ENCODE assay signal across 1 cellular context in the genomic region with DNA sequence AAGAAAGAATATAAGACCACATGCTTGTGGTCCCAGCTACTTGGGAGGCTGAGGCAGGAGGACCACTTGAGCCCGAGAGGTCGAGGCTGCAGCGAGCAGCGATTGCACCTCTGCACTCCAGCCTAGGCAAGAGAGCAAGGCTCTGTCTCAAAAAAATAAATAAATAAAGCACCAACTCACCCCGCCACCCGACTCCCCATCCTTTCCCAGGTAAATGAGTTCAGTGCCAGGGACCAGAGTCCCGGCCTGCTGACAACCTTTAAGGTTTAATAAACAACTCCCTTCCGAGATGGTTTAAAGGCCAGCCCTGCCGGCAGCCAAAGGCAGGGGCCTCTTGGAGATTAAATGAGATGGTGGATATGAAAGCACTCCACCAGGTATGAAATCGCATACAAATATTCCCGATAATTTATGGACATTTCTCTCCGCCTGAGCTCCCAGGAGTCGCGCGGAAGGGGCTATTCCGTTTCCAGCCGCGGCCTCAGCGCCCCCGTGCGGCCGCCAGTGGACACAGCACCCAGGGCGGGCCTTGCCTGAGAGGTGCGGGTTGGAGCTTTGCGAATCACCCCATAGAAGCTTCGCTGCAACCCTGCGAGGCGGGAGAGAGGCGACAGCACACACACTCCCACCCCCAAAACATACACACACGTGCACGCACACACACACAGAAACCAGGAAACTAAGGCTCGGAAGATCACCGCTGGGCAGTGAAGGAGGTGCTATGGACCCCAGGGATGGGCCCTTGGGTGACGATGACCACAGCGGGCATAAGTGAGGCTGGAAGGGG.
A peak's percentile ranks its signal among the peaks of the same experiment; 100 is the strongest.
TF ChIP-seq lines count a peak whose summit lies in the region.

No MANE protein-coding gene starts in this region.

TF ChIP-seq in HepG2, 621 proteins besides CTCF, POLR2A, EP300 and RAD21 (continued from another document and continues in another):
- TF ChIP-seq, protein P1, sequence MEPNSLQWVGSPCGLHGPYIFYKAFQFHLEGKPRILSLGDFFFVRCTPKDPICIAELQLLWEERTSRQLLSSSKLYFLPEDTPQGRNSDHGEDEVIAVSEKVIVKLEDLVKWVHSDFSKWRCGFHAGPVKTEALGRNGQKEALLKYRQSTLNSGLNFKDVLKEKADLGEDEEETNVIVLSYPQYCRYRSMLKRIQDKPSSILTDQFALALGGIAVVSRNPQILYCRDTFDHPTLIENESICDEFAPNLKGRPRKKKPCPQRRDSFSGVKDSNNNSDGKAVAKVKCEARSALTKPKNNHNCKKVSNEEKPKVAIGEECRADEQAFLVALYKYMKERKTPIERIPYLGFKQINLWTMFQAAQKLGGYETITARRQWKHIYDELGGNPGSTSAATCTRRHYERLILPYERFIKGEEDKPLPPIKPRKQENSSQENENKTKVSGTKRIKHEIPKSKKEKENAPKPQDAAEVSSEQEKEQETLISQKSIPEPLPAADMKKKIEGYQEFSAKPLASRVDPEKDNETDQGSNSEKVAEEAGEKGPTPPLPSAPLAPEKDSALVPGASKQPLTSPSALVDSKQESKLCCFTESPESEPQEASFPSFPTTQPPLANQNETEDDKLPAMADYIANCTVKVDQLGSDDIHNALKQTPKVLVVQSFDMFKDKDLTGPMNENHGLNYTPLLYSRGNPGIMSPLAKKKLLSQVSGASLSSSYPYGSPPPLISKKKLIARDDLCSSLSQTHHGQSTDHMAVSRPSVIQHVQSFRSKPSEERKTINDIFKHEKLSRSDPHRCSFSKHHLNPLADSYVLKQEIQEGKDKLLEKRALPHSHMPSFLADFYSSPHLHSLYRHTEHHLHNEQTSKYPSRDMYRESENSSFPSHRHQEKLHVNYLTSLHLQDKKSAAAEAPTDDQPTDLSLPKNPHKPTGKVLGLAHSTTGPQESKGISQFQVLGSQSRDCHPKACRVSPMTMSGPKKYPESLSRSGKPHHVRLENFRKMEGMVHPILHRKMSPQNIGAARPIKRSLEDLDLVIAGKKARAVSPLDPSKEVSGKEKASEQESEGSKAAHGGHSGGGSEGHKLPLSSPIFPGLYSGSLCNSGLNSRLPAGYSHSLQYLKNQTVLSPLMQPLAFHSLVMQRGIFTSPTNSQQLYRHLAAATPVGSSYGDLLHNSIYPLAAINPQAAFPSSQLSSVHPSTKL (CRISPR knock-in tag; IDR thresholded peaks at IDR 0.05), result peak; percentile 15; the same call in 1 of the 2 replicates
- peak; percentile 65; the same call in 1 of the 2 replicates for TF ChIP-seq BORCS8-MEF2B (CRISPR knock-in tag; IDR thresholded peaks at IDR 0.05)
- TF ChIP-seq MIER2 (CRISPR knock-in tag; IDR thresholded peaks at IDR 0.05), result peak; percentile 55; the same call in 1 of the 2 replicates
- no peak for TF ChIP-seq SP140L (CRISPR knock-in tag; IDR thresholded peaks at IDR 0.05; ENCODE audit: borderline replicate concordance)
- TF ChIP-seq, protein P2, sequence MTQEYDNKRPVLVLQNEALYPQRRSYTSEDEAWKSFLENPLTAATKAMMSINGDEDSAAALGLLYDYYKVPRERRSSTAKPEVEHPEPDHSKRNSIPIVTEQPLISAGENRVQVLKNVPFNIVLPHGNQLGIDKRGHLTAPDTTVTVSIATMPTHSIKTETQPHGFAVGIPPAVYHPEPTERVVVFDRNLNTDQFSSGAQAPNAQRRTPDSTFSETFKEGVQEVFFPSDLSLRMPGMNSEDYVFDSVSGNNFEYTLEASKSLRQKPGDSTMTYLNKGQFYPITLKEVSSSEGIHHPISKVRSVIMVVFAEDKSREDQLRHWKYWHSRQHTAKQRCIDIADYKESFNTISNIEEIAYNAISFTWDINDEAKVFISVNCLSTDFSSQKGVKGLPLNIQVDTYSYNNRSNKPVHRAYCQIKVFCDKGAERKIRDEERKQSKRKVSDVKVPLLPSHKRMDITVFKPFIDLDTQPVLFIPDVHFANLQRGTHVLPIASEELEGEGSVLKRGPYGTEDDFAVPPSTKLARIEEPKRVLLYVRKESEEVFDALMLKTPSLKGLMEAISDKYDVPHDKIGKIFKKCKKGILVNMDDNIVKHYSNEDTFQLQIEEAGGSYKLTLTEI (CRISPR knock-in tag; conservative IDR thresholded peaks at IDR 0.05), result no peak
- TF ChIP-seq ZNF430 (CRISPR knock-in tag; IDR thresholded peaks at IDR 0.05), result no peak
- TF ChIP-seq SNRNP70 (IDR thresholded peaks at IDR 0.05; ENCODE audit: low read depth, low read length), result no peak
- TF ChIP-seq, protein P3, sequence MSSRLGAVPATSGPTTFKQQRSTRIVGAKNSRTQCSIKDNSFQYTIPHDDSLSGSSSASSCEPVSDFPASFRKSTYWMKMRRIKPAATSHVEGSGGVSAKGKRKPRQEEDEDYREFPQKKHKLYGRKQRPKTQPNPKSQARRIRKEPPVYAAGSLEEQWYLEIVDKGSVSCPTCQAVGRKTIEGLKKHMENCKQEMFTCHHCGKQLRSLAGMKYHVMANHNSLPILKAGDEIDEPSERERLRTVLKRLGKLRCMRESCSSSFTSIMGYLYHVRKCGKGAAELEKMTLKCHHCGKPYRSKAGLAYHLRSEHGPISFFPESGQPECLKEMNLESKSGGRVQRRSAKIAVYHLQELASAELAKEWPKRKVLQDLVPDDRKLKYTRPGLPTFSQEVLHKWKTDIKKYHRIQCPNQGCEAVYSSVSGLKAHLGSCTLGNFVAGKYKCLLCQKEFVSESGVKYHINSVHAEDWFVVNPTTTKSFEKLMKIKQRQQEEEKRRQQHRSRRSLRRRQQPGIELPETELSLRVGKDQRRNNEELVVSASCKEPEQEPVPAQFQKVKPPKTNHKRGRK (CRISPR knock-in tag; IDR thresholded peaks at IDR 0.05), result no peak
- no peak for TF ChIP-seq SUZ12 (IDR thresholded peaks at IDR 0.05; ENCODE audit: low read depth, low read length)
- no peak for TF ChIP-seq XBP1 (CRISPR knock-in tag; IDR thresholded peaks at IDR 0.05)
- TF ChIP-seq ESRRA (CRISPR knock-in tag; IDR thresholded peaks at IDR 0.05; ENCODE audit: low read depth), result no peak
- TF ChIP-seq, protein P4, sequence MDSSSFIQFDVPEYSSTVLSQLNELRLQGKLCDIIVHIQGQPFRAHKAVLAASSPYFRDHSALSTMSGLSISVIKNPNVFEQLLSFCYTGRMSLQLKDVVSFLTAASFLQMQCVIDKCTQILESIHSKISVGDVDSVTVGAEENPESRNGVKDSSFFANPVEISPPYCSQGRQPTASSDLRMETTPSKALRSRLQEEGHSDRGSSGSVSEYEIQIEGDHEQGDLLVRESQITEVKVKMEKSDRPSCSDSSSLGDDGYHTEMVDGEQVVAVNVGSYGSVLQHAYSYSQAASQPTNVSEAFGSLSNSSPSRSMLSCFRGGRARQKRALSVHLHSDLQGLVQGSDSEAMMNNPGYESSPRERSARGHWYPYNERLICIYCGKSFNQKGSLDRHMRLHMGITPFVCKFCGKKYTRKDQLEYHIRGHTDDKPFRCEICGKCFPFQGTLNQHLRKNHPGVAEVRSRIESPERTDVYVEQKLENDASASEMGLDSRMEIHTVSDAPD (CRISPR knock-in tag; IDR thresholded peaks at IDR 0.05), result no peak
- no peak for TF ChIP-seq MIER3 (CRISPR knock-in tag; IDR thresholded peaks at IDR 0.05; ENCODE audit: borderline replicate concordance)
- TF ChIP-seq, protein P5, sequence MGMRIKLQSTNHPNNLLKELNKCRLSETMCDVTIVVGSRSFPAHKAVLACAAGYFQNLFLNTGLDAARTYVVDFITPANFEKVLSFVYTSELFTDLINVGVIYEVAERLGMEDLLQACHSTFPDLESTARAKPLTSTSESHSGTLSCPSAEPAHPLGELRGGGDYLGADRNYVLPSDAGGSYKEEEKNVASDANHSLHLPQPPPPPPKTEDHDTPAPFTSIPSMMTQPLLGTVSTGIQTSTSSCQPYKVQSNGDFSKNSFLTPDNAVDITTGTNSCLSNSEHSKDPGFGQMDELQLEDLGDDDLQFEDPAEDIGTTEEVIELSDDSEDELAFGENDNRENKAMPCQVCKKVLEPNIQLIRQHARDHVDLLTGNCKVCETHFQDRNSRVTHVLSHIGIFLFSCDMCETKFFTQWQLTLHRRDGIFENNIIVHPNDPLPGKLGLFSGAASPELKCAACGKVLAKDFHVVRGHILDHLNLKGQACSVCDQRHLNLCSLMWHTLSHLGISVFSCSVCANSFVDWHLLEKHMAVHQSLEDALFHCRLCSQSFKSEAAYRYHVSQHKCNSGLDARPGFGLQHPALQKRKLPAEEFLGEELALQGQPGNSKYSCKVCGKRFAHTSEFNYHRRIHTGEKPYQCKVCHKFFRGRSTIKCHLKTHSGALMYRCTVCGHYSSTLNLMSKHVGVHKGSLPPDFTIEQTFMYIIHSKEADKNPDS (CRISPR knock-in tag; IDR thresholded peaks at IDR 0.05), result no peak
- TF ChIP-seq, protein P6, sequence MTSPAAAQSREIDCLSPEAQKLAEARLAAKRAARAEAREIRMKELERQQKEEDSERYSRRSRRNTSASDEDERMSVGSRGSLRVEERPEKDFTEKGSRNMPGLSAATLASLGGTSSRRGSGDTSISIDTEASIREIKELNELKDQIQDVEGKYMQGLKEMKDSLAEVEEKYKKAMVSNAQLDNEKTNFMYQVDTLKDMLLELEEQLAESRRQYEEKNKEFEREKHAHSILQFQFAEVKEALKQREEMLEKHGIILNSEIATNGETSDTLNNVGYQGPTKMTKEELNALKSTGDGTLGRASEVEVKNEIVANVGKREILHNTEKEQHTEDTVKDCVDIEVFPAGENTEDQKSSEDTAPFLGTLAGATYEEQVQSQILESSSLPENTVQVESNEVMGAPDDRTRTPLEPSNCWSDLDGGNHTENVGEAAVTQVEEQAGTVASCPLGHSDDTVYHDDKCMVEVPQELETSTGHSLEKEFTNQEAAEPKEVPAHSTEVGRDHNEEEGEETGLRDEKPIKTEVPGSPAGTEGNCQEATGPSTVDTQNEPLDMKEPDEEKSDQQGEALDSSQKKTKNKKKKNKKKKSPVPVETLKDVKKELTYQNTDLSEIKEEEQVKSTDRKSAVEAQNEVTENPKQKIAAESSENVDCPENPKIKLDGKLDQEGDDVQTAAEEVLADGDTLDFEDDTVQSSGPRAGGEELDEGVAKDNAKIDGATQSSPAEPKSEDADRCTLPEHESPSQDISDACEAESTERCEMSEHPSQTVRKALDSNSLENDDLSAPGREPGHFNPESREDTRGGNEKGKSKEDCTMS (CRISPR knock-in tag; conservative IDR thresholded peaks at IDR 0.05), result no peak
- no peak for TF ChIP-seq ZNF557 (CRISPR knock-in tag; IDR thresholded peaks at IDR 0.05)
- no peak for TF ChIP-seq ZNF766 (CRISPR knock-in tag; IDR thresholded peaks at IDR 0.05; ENCODE audit: borderline replicate concordance)
- TF ChIP-seq, protein P7, sequence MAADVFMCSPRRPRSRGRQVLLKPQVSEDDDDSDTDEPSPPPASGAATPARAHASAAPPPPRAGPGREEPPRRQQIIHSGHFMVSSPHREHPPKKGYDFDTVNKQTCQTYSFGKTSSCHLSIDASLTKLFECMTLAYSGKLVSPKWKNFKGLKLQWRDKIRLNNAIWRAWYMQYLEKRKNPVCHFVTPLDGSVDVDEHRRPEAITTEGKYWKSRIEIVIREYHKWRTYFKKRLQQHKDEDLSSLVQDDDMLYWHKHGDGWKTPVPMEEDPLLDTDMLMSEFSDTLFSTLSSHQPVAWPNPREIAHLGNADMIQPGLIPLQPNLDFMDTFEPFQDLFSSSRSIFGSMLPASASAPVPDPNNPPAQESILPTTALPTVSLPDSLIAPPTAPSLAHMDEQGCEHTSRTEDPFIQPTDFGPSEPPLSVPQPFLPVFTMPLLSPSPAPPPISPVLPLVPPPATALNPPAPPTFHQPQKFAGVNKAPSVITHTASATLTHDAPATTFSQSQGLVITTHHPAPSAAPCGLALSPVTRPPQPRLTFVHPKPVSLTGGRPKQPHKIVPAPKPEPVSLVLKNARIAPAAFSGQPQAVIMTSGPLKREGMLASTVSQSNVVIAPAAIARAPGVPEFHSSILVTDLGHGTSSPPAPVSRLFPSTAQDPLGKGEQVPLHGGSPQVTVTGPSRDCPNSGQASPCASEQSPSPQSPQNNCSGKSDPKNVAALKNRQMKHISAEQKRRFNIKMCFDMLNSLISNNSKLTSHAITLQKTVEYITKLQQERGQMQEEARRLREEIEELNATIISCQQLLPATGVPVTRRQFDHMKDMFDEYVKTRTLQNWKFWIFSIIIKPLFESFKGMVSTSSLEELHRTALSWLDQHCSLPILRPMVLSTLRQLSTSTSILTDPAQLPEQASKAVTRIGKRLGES (CRISPR knock-in tag; IDR thresholded peaks at IDR 0.05; ENCODE audit: borderline replicate concordance), result no peak
- TF ChIP-seq, protein P8, sequence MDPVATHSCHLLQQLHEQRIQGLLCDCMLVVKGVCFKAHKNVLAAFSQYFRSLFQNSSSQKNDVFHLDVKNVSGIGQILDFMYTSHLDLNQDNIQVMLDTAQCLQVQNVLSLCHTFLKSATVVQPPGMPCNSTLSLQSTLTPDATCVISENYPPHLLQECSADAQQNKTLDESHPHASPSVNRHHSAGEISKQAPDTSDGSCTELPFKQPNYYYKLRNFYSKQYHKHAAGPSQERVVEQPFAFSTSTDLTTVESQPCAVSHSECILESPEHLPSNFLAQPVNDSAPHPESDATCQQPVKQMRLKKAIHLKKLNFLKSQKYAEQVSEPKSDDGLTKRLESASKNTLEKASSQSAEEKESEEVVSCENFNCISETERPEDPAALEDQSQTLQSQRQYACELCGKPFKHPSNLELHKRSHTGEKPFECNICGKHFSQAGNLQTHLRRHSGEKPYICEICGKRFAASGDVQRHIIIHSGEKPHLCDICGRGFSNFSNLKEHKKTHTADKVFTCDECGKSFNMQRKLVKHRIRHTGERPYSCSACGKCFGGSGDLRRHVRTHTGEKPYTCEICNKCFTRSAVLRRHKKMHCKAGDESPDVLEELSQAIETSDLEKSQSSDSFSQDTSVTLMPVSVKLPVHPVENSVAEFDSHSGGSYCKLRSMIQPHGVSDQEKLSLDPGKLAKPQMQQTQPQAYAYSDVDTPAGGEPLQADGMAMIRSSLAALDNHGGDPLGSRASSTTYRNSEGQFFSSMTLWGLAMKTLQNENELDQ (CRISPR knock-in tag; IDR thresholded peaks at IDR 0.05; ENCODE audit: borderline replicate concordance), result no peak
- TF ChIP-seq TEAD3 (CRISPR knock-in tag; optimal IDR thresholded peaks at IDR 0.05; ENCODE audit: borderline replicate concordance), result no peak
- peak; percentile 36; the same call in 1 of the 2 replicates for TF ChIP-seq ETV5 (CRISPR knock-in tag; IDR thresholded peaks at IDR 0.05; ENCODE audit: borderline replicate concordance)
- TF ChIP-seq, protein P9, sequence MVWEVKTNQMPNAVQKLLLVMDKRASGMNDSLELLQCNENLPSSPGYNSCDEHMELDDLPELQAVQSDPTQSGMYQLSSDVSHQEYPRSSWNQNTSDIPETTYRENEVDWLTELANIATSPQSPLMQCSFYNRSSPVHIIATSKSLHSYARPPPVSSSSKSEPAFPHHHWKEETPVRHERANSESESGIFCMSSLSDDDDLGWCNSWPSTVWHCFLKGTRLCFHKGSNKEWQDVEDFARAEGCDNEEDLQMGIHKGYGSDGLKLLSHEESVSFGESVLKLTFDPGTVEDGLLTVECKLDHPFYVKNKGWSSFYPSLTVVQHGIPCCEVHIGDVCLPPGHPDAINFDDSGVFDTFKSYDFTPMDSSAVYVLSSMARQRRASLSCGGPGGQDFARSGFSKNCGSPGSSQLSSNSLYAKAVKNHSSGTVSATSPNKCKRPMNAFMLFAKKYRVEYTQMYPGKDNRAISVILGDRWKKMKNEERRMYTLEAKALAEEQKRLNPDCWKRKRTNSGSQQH (CRISPR knock-in tag; IDR thresholded peaks at IDR 0.05; ENCODE audit: low read depth), result no peak; the same call in 1 of the 2 replicates
- no peak for TF ChIP-seq ZNF292 (CRISPR knock-in tag; IDR thresholded peaks at IDR 0.05; ENCODE audit: borderline replicate concordance, low read depth)
- no peak for TF ChIP-seq ZNF543 (CRISPR knock-in tag; IDR thresholded peaks at IDR 0.05)
- peak; percentile 43; the same call in 1 of the 2 replicates for TF ChIP-seq FOXC1 (CRISPR knock-in tag; IDR thresholded peaks at IDR 0.05; ENCODE audit: borderline replicate concordance)
- no peak for TF ChIP-seq ZNF432 (CRISPR knock-in tag; IDR thresholded peaks at IDR 0.05; ENCODE audit: borderline replicate concordance)
- 0 out of 2 replicates have a peak, but pooled peaks have one; percentile 25 for TF ChIP-seq PHF20 (CRISPR knock-in tag; IDR thresholded peaks at IDR 0.05)
- no peak for TF ChIP-seq ZBTB20 (CRISPR knock-in tag; IDR thresholded peaks at IDR 0.05; ENCODE audit: borderline replicate concordance, low read depth)
